ENCODE assay signal across 8 cellular contexts in genomic region chr19:35155441-35155840, GRCh38. TPM values are rescaled to one million over a fixed set of nuclear protein-coding genes. Genes with fewer than 3 reads are reported as not detected.
A peak's percentile ranks its signal among the peaks of the same experiment; 100 is the strongest.
DNase-seq lines count a peak whose midpoint lies in the region; ATAC-seq and TF ChIP-seq lines count a peak whose summit lies in the region.

No MANE protein-coding gene starts in this region.

- H3K27ac Mint-ChIP-seq in activated naive CD4-positive, alpha-beta T cell treated with anti-CD3 and anti-CD28 coated beads, Interleukin-2, amount 50 U/mL, for 72 hours: peak overlapping the region; percentile 98 to 99

- DNase-seq in AG20443 (ENCODE audit: low spot score) (peak; percentile 26), left lung (no peak), suprapubic skin (ENCODE audit: low spot score in 2 of 2) (no peak), NCI-H146 treated with DMSO at 0.1 percent for 48 hours (lab: John Stamatoyannopoulos, UW; ENCODE audit: unreplicated experiment) (no peak), adrenal gland (no peak)
- DNase-seq in activated naive CD4-positive, alpha-beta T cell treated with anti-CD3 and anti-CD28 coated beads, Interleukin-2, amount 50 U/mL, for 72 hours (ENCODE audit: low spot score in 2 of 2): peak in 1 of 2 donors; percentile 38
- DNase-seq in effector CD4-positive, alpha-beta T cell: no peak

- TF ChIP-seq POLR2A in suprapubic skin (IDR thresholded peaks at IDR 0.05) (no peak), adrenal gland (IDR thresholded peaks at IDR 0.05) (no peak)

- no peak overlapping the region for H3K27ac ChIP-seq in HUES48 (ENCODE audit: low read depth, low read length)
- peak overlapping the region; percentile 57 to 86 for H3K27ac ChIP-seq in left lung
- H3K27ac ChIP-seq in suprapubic skin: no peak overlapping the region
- H3K27ac ChIP-seq in adrenal gland: no peak overlapping the region

- H3K27me3 ChIP-seq in HUES48 (ENCODE audit: control insufficient read depth, insufficient read depth, low read length) (0 out of 2 replicates have a peak, but pooled peaks cover 5% of the 10 kb centered on the region), left lung (peaks cover 0 to 8% of the 10 kb centered on the region in 2 donors), suprapubic skin (peaks cover 7% of the 10 kb centered on the region), adrenal gland (peaks cover 13% of the 10 kb centered on the region)

- H3K4me1 ChIP-seq in HUES48 (ENCODE audit: control insufficient read depth, insufficient read depth, low read length) (peaks cover 26% of the 10 kb centered on the region), left lung (peaks cover 9 to 42% of the 10 kb centered on the region in 2 donors), suprapubic skin (peaks cover 28% of the 10 kb centered on the region), adrenal gland (replicated peaks in 1 of 2) (peaks cover 6 to 18% of the 10 kb centered on the region in 2 donors)

- H3K9me3 ChIP-seq in HUES48 (ENCODE audit: control insufficient read depth, insufficient read depth, low read length): no peaks in the 10 kb centered on the region
- no peaks in the 10 kb centered on the region for H3K9me3 ChIP-seq in left lung
- no peaks in the 10 kb centered on the region for H3K9me3 ChIP-seq in suprapubic skin
- H3K9me3 ChIP-seq in adrenal gland (replicated peaks in 1 of 3): no peaks in the 10 kb centered on the region

- peak overlapping the region; percentile 48; the same call in 1 of the 2 replicates for H3K9ac ChIP-seq in HUES48 (ENCODE audit: low read depth, low read length)

- H3K36me3 ChIP-seq in HUES48 (ENCODE audit: control insufficient read depth, insufficient read depth, low read length) (peaks cover 32% of the 10 kb centered on the region), left lung (peaks cover 0 to 38% of the 10 kb centered on the region in 2 donors), suprapubic skin (peaks cover 32% of the 10 kb centered on the region), adrenal gland (replicated peaks in 1 of 2) (peaks cover 0 to 10% of the 10 kb centered on the region in 2 donors)

- no peaks in the 10 kb centered on the region for H3K9me3 Mint-ChIP-seq in activated naive CD4-positive, alpha-beta T cell treated with anti-CD3 and anti-CD28 coated beads, Interleukin-2, amount 50 U/mL, for 72 hours

- WGBS in suprapubic skin: 20% methylated on average over 4 of the region's 17 CpGs
- 45 to 60% (median 54%) methylated on average over 5 to 17 of the region's 17 CpGs for WGBS in adrenal gland, 4 donors

- TF ChIP-seq EP300 in suprapubic skin (IDR thresholded peaks at IDR 0.05): no peak

- TF ChIP-seq CTCF in left lung (IDR thresholded peaks at IDR 0.05) (no peak), suprapubic skin (IDR thresholded peaks at IDR 0.05) (no peak), adrenal gland (IDR thresholded peaks at IDR 0.05) (no peak)

- ATAC-seq in activated naive CD4-positive, alpha-beta T cell treated with anti-CD3 and anti-CD28 coated beads, Interleukin-2, amount 50 U/mL, for 72 hours: peak; percentile 29 to 60
- ATAC-seq in left lung: peak; percentile 2

- H3K4me3 ChIP-seq in HUES48 (ENCODE audit: low read depth, low read length) (peak overlapping the region; percentile 82), left lung (peak overlapping the region; percentile 64 to 84), suprapubic skin (peak overlapping the region; percentile 83), adrenal gland (peak overlapping the region in 1 of 4 donors; percentile 53)

- peaks cover 54 to 57% of the 10 kb centered on the region in 2 donors for H3K36me3 Mint-ChIP-seq in activated naive CD4-positive, alpha-beta T cell treated with anti-CD3 and anti-CD28 coated beads, Interleukin-2, amount 50 U/mL, for 72 hours

- intact Hi-C loops in left lung (cut with DNase I): no loop called here
- intact Hi-C loops in adrenal gland (cut with DNase I): no loop called here

RNA-seq across cellular contexts. Expression of gene FXYD5, which starts 0.9 kb away (rescaled TPM):
- 100 to 1,000 TPM; 279 to 283 TPM for total RNA-seq in activated naive CD4-positive, alpha-beta T cell treated with anti-CD3 and anti-CD28 coated beads, Interleukin-2, amount 50 U/mL, for 72 hours
- total RNA-seq in left lung: 100 to 1,000 TPM; 111 to 123 TPM
- total RNA-seq in suprapubic skin: 10 to 100 TPM; 29.8 to 64.8 (median 37.7) TPM
- total RNA-seq in adrenal gland: 10 to 100 TPM; 11.5 to 68.4 (median 36.8) TPM
- 100 to 1,000 TPM in 1 of 3 donors, 10 to 100 TPM in 2; 34.6 to 123 (median 84.2) TPM for polyA plus RNA-seq in adrenal gland

RNA-seq across cellular contexts. Expression of gene FXYD7, which starts 12.4 kb away (rescaled TPM):
- total RNA-seq in activated naive CD4-positive, alpha-beta T cell treated with anti-CD3 and anti-CD28 coated beads, Interleukin-2, amount 50 U/mL, for 72 hours: 1 to 10 TPM in 1 of 2 donors, under 1 TPM in 1; 0.82 to 1.8 TPM
- total RNA-seq in left lung: not detected
- total RNA-seq in suprapubic skin: 1 to 10 TPM in 1 of 4 donors, not detected in 3; 2.2 TPM
- not detected for total RNA-seq in adrenal gland
- polyA plus RNA-seq in adrenal gland: under 1 TPM in 2 of 3 donors, not detected in 1; 0.64 to 0.67 TPM

RNA-seq across cellular contexts. Expression of gene FXYD1, which starts 16.8 kb away (rescaled TPM):
- total RNA-seq in activated naive CD4-positive, alpha-beta T cell treated with anti-CD3 and anti-CD28 coated beads, Interleukin-2, amount 50 U/mL, for 72 hours: 1 to 10 TPM; 1.4 to 2.1 TPM
- total RNA-seq in left lung: 10 to 100 TPM; 20.1 to 24.0 TPM
- total RNA-seq in suprapubic skin: 10 to 100 TPM in 1 of 4 donors, 1 to 10 TPM in 3; 2.0 to 10.9 (median 6.7) TPM
- total RNA-seq in adrenal gland: 10 to 100 TPM in 3 of 8 donors, 1 to 10 TPM in 4, not detected in 1; 2.0 to 16.1 (median 9.4) TPM
- polyA plus RNA-seq in adrenal gland: 10 to 100 TPM in 2 of 3 donors, 1 to 10 TPM in 1; 5.5 to 58.6 (median 45.7) TPM

RNA-seq across cellular contexts. Expression of gene LGI4, which starts 20.6 kb away (rescaled TPM):
- 1 to 10 TPM; 1.5 to 2.7 TPM for total RNA-seq in activated naive CD4-positive, alpha-beta T cell treated with anti-CD3 and anti-CD28 coated beads, Interleukin-2, amount 50 U/mL, for 72 hours
- total RNA-seq in left lung (1 to 10 TPM; 1.8 to 2.5 TPM), suprapubic skin (10 to 100 TPM in 1 of 4 donors, 1 to 10 TPM in 3; 4.3 to 11.8 (median 7.8) TPM), adrenal gland (1 to 10 TPM in 6 of 8 donors, under 1 TPM in 2; 0.17 to 4.4 (median 1.2) TPM)
- polyA plus RNA-seq in adrenal gland: 10 to 100 TPM in 2 of 3 donors, 1 to 10 TPM in 1; 1.8 to 22.4 (median 19.5) TPM

RNA-seq across cellular contexts. Expression of gene FXYD3, which starts 39.8 kb away (rescaled TPM):
- total RNA-seq in activated naive CD4-positive, alpha-beta T cell treated with anti-CD3 and anti-CD28 coated beads, Interleukin-2, amount 50 U/mL, for 72 hours: not detected
- total RNA-seq in left lung (100 to 1,000 TPM in 1 of 2 donors, 10 to 100 TPM in 1; 88.4 to 207 TPM), suprapubic skin (100 to 1,000 TPM; 383 to 765 (median 575) TPM), adrenal gland (1 to 10 TPM in 2 of 8 donors, under 1 TPM in 3, not detected in 3; 0.34 to 4.6 (median 0.75) TPM)
- polyA plus RNA-seq in adrenal gland: 1 to 10 TPM in 2 of 3 donors, under 1 TPM in 1; 0.35 to 4.0 (median 4.0) TPM

Comparison
In these comparisons a context has a peak if more than half of its experiments do, and no peak if none do; other contexts are left out.
1. H3K27ac ChIP-seq: peak in left lung (2 of 2); none in HUES48 (single experiment), suprapubic skin (single experiment) and adrenal gland (0 of 5).